ENCODE assay signal across 6 cellular contexts in genomic region chr16:2205967-2206313, GRCh38.
A peak's percentile ranks its signal among the peaks of the same experiment; 100 is the strongest.
DNase-seq lines count a peak whose midpoint lies in the region; ATAC-seq and TF ChIP-seq lines count a peak whose summit lies in the region.

No MANE protein-coding gene starts in this region.

- H3K4me1 ChIP-seq in RWPE2 (ENCODE audit: insufficient read depth, poor library complexity, severe bottlenecking) (no peaks in the 10 kb centered on the region), iPS-20b (ENCODE audit: insufficient read depth, low read length) (peaks cover 4% of the 10 kb centered on the region)

- peak overlapping the region; percentile 94 for H3K9ac ChIP-seq in iPS-20b (ENCODE audit: low read depth, low read length)

- TF ChIP-seq CTCF in RWPE2 (IDR thresholded peaks at IDR 0.05; ENCODE audit: poor library complexity, severe bottlenecking) = no peak

- peak overlapping the region; percentile 91 for H3K4me3 ChIP-seq in RWPE2 (ENCODE audit: severe bottlenecking)
- H3K4me3 ChIP-seq in iPS-20b (ENCODE audit: low read length) = peak overlapping the region; percentile 88

- peak overlapping the region; percentile 68 for H3K27ac ChIP-seq in RWPE2 (ENCODE audit: poor library complexity, severe bottlenecking)
- H3K27ac ChIP-seq in iPS-20b (ENCODE audit: low read length) = peak overlapping the region; percentile 94

- ATAC-seq in GM21717 (IDR thresholded peaks at IDR 0.05; ENCODE audit: unreplicated experiment) (peak; percentile 12), RWPE2 (ENCODE audit: low read depth) (peak; percentile 20)

- H3K27me3 ChIP-seq in RWPE2 (ENCODE audit: insufficient read depth, poor library complexity, severe bottlenecking) (no peaks in the 10 kb centered on the region), iPS-20b (ENCODE audit: insufficient read depth, low read length) (peaks cover 5% of the 10 kb centered on the region; the same call in 1 of the 2 replicates)

- H3K36me3 ChIP-seq in RWPE2 (ENCODE audit: low read depth) = peaks cover 24% of the 10 kb centered on the region
- H3K36me3 ChIP-seq in iPS-20b (ENCODE audit: insufficient read depth, low read depth, low read length) = peaks cover 22% of the 10 kb centered on the region

- DNase-seq in RWPE2 (ENCODE audit: low spot score) (peak; percentile 68), COLO829 (ENCODE audit: low spot score) (no peak), GOT3 (lab: John Stamatoyannopoulos, UW) (no peak), SKM-1 treated with dmso at 0.1 percent for 144 hours (lab: John Stamatoyannopoulos, UW; ENCODE audit: unreplicated experiment) (no peak)

- no peaks in the 10 kb centered on the region for H3K9me3 ChIP-seq in RWPE2 (ENCODE audit: severe bottlenecking)
- no peaks in the 10 kb centered on the region for H3K9me3 ChIP-seq in iPS-20b (ENCODE audit: insufficient read depth, low read depth, low read length)
